ENCODE assay signal across 1 cellular context in genomic region chr2:97646977-97647376, GRCh38.
TF ChIP-seq lines count a peak whose summit lies in the region.

No MANE protein-coding gene starts in this region.

TF ChIP-seq in H1, 55 proteins besides CTCF, POLR2A, EP300 and RAD21:
- no peak for TF ChIP-seq CHD2 (IDR thresholded peaks at IDR 0.05; ENCODE audit: low read length)
- TF ChIP-seq RNF2 (IDR thresholded peaks at IDR 0.05; ENCODE audit: borderline replicate concordance, low read depth, low read length, missing control alignments, poor library complexity, severe bottlenecking) = no peak
- TF ChIP-seq CEBPB (IDR thresholded peaks at IDR 0.05; ENCODE audit: low read depth, low read length) = no peak
- no peak for TF ChIP-seq MAFK (IDR thresholded peaks at IDR 0.05; ENCODE audit: low read depth, low read length)
- TF ChIP-seq HDAC2 (IDR thresholded peaks at IDR 0.05; ENCODE audit: borderline replicate concordance in 1 of 2, low read depth in 2 of 2, low read length in 2 of 2) = no peak
- TF ChIP-seq RXRA (IDR thresholded peaks at IDR 0.05; ENCODE audit: insufficient read depth, low read depth, low read length) = no peak
- TF ChIP-seq BRCA1 (IDR thresholded peaks at IDR 0.05; ENCODE audit: low read depth, low read length) = no peak
- no peak for TF ChIP-seq TCF12 (IDR thresholded peaks at IDR 0.05; ENCODE audit: low read depth, low read length)
- no peak for TF ChIP-seq SUZ12 (IDR thresholded peaks at IDR 0.05; ENCODE audit: low read length)
- no peak for TF ChIP-seq BACH1 (IDR thresholded peaks at IDR 0.05; ENCODE audit: low read length)
- no peak for TF ChIP-seq SRF (IDR thresholded peaks at IDR 0.05; ENCODE audit: low read depth, low read length)
- no peak for TF ChIP-seq GTF2F1 (IDR thresholded peaks at IDR 0.05; ENCODE audit: borderline replicate concordance, low read depth, low read length)
- TF ChIP-seq SP1 (IDR thresholded peaks at IDR 0.05; ENCODE audit: low read depth, low read length) = no peak
- no peak for TF ChIP-seq TAF7 (optimal IDR thresholded peaks at IDR 0.05; ENCODE audit: borderline replicate concordance, low read depth, low read length)
- TF ChIP-seq SP4 (IDR thresholded peaks at IDR 0.05; ENCODE audit: low read length) = no peak
